8 cellular contexts compared by ENCODE assay signal in the genomic region with DNA sequence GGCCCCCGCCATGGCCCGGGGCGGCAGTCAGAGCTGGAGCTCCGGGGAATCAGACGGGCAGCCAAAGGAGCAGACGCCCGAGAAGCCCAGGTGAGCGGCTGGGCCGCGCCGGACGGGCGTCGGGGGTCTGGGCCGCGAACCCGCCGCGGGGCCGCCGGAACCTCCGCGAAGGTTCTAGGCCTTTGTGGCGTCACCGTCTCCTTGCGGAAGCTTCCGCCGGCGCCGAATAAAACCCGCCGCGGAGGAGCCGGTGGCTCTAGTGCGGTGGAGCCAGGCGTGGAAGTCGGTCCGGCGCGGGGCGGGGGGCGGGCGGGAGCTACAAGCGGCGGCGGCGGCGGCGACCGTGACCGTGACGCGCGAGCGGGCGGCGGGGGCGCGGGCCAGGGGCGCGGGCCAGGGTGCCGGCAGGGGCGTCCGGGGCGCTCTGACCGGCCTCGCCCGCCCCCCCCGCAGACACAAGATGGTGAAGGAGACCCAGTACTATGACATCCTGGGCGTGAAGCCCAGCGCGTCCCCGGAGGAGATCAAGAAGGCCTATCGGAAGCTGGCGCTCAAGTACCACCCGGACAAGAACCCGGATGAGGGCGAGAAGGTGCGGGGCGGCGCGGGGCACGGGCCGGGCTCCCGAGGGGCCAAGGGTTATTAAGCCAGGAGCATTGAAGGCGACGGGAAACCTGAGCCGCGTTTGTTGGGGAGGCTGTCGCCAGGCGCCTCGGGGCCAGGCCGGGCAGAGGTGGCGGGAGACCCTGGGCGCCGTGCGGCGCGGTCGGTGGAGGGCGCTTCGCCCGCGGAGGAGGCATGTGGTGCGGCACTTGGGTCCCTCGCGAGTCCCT. TPM values are rescaled to one million over a fixed set of nuclear protein-coding genes. Genes with fewer than 3 reads are reported as not detected.
DNase-seq lines count a peak whose midpoint lies in the region; ATAC-seq, FAIRE-seq and TF ChIP-seq lines count a peak whose summit lies in the region.

A gene (plus strand): TSS at position 259 of the 833 bp plus-strand sequence. CDS start 202 bp downstream, at position 461.

- peaks cover 12 to 15% of the 10 kb centered on the region in 2 experiments; a peak in 4 of 5 replicates for H3K4me1 ChIP-seq in K562 (replicated peaks in 1 of 2; ENCODE audit: control insufficient read depth in 2 of 2, insufficient read depth in 2 of 2, low read length in 2 of 2)
- H3K4me1 ChIP-seq in iPS-15b (ENCODE audit: control insufficient read depth, insufficient read depth, low read length), result no peaks in the 10 kb centered on the region
- no peaks in the 10 kb centered on the region for H3K4me1 ChIP-seq in smooth muscle cell (ENCODE audit: low read depth)

- intact Hi-C loops in K562 (cut with micrococcal nuclease), result no loop called here

- TF ChIP-seq POLR2A in K562 (conservative IDR thresholded peaks at IDR 0.05), result no peak

- H3K79me2 ChIP-seq in K562 (ENCODE audit: control insufficient read depth, insufficient read depth, low read length) (no peaks in the 10 kb centered on the region), smooth muscle cell (ENCODE audit: low read depth) (no peaks in the 10 kb centered on the region)

- CTCF ChIA-PET in K562 (lab: Yijun Ruan, JAX; ENCODE audit: low intra/inter-chr PET ratio), result no interaction called here

- H3K4me2 ChIP-seq in K562 (ENCODE audit: insufficient read depth, low read length) (peak within 1 kb of the TSS; percentile 59; the same call in 1 of the 2 replicates), smooth muscle cell (peak within 1 kb of the TSS; percentile 84)

- peak; percentile 25 for DNase-seq in T-helper 22 cell (ENCODE audit: low read depth)
- DNase-seq in K562 (ENCODE audit: extremely low read depth in 1 of 4, low spot score in 3 of 4), result no peak
- DNase-seq in smooth muscle cell (lab: John Stamatoyannopoulos, UW; ENCODE audit: unreplicated experiment), result no peak
- no peak for DNase-seq in HuH-7.5 (ENCODE audit: low spot score)
- no peak for DNase-seq in RPMI8226

- no peaks in the 10 kb centered on the region for H3K36me3 ChIP-seq in K562 (ENCODE audit: control insufficient read depth, insufficient read depth, low read length)
- no peaks in the 10 kb centered on the region for H3K36me3 ChIP-seq in iPS-15b (ENCODE audit: control insufficient read depth, insufficient read depth, low read length)
- H3K36me3 ChIP-seq in smooth muscle cell (ENCODE audit: low read depth), result no peaks in the 10 kb centered on the region

- H2AFZ ChIP-seq in K562 (ENCODE audit: low read depth, low read length) (peak within 1 kb of the TSS; percentile 86), smooth muscle cell (ENCODE audit: low read depth) (peak within 1 kb of the TSS; percentile 76)

- POLR2A ChIA-PET in K562 (lab: Yijun Ruan, JAX), result no interaction called here

- FAIRE-seq in K562 (lab: Jason Lieb, UNC), result no peak

- no peaks in the 10 kb centered on the region for H3F3A ChIP-seq in smooth muscle cell (ENCODE audit: low read depth)

- no peaks in the 10 kb centered on the region for H3K27me3 ChIP-seq in K562 (ENCODE audit: control insufficient read depth in 2 of 2, insufficient read depth in 2 of 2, low read length in 2 of 2)
- peaks cover 19% of the 10 kb centered on the region for H3K27me3 ChIP-seq in iPS-15b (ENCODE audit: control insufficient read depth, insufficient read depth, low read length)
- H3K27me3 ChIP-seq in smooth muscle cell (ENCODE audit: low read depth), result no peaks in the 10 kb centered on the region

- no peaks in the 10 kb centered on the region for H3K9me3 ChIP-seq in K562 (replicated peaks; ENCODE audit: control insufficient read depth, insufficient read depth, low read depth, low read length)
- H3K9me3 ChIP-seq in iPS-15b (ENCODE audit: control insufficient read depth, insufficient read depth, low read length), result no peaks in the 10 kb centered on the region
- no peaks in the 10 kb centered on the region for H3K9me3 ChIP-seq in smooth muscle cell (replicated peaks; ENCODE audit: low read depth)

- no TSS peak for BruUV-seq in K562 (replicated peaks; lab: Mats Ljungman, UMichigan)

- 93% methylated on average over 35 of the region's 107 CpGs for WGBS in K562 (ENCODE audit: insufficient coverage, low coverage, missing lambda C conversion rate)
- 48% methylated on average over 76 of the region's 107 CpGs for WGBS in smooth muscle cell (ENCODE audit: low lambda C conversion rate)

- in situ Hi-C loops in K562 (cut with MboI), result no loop called here

- peak within 1 kb of the TSS in 1 of 2 experiments; percentile 38; a peak in 2 of 4 replicates for H3K9ac ChIP-seq in K562 (ENCODE audit: insufficient read depth in 1 of 2, low read depth in 2 of 2, low read length in 2 of 2)
- no peak within 1 kb of the TSS for H3K9ac ChIP-seq in iPS-15b (ENCODE audit: low read depth, low read length)
- no peak within 1 kb of the TSS for H3K9ac ChIP-seq in smooth muscle cell (ENCODE audit: low read depth)

- TF ChIP-seq CTCF in K562 (IDR thresholded peaks at IDR 0.05 in 2 of 3, conservative IDR thresholded peaks at IDR 0.05 in 1 of 3; ENCODE audit: insufficient read depth in 2 of 3, low read depth in 1 of 3, low read length in 3 of 3), result no peak
- TF ChIP-seq CTCF in smooth muscle cell (IDR thresholded peaks at IDR 0.05; ENCODE audit: borderline replicate concordance, insufficient read depth, poor library complexity, severe bottlenecking), result no peak

- peak; percentile 45 for ATAC-seq in GM18502 (IDR thresholded peaks at IDR 0.05; ENCODE audit: poor library complexity, unreplicated experiment)
- ATAC-seq in K562, result no peak
- no peak for ATAC-seq in GM21390 (IDR thresholded peaks at IDR 0.05; ENCODE audit: unreplicated experiment)

- H4K20me1 ChIP-seq in K562 (replicated peaks; ENCODE audit: control insufficient read depth, insufficient read depth, low read length) (no peaks in the 10 kb centered on the region), smooth muscle cell (ENCODE audit: low read depth) (no peaks in the 10 kb centered on the region)

- TF ChIP-seq RAD21 in K562 (CRISPR knock-in tag; conservative IDR thresholded peaks at IDR 0.05 in 1 of 2, IDR thresholded peaks at IDR 0.05 in 1 of 2), result no peak

- H3K9me1 ChIP-seq in K562 (ENCODE audit: control insufficient read depth, insufficient read depth, low read length), result no peaks in the 10 kb centered on the region

- H3K27ac ChIP-seq in K562 (ENCODE audit: extremely low read depth, low read depth, low read length) (peak within 1 kb of the TSS; percentile 24; the same call in 1 of the 3 replicates), smooth muscle cell (ENCODE audit: low read depth) (no peak within 1 kb of the TSS)

- no peak for TF ChIP-seq EP300 in K562 (IDR thresholded peaks at IDR 0.05; ENCODE audit: low read length)

- H3K4me3 ChIP-seq in K562 (no peak within 1 kb of the TSS), iPS-15b (ENCODE audit: low read depth, low read length) (peak within 1 kb of the TSS; percentile 52), smooth muscle cell (peak within 1 kb of the TSS; percentile 47)

TF ChIP-seq in K562, 482 proteins besides CTCF, POLR2A, EP300 and RAD21:
- TF ChIP-seq POLR2AphosphoS2 (IDR thresholded peaks at IDR 0.05; ENCODE audit: low read length) (no peak), NFIC (IDR thresholded peaks at IDR 0.05) (no peak), ZNF644 (tag; IDR thresholded peaks at IDR 0.05; ENCODE audit: low read depth) (no peak), ZNF232 (CRISPR knock-in tag; IDR thresholded peaks at IDR 0.05) (no peak), HMG20B (CRISPR knock-in tag; IDR thresholded peaks at IDR 0.05) (no peak)
- TF ChIP-seq, protein P1, sequence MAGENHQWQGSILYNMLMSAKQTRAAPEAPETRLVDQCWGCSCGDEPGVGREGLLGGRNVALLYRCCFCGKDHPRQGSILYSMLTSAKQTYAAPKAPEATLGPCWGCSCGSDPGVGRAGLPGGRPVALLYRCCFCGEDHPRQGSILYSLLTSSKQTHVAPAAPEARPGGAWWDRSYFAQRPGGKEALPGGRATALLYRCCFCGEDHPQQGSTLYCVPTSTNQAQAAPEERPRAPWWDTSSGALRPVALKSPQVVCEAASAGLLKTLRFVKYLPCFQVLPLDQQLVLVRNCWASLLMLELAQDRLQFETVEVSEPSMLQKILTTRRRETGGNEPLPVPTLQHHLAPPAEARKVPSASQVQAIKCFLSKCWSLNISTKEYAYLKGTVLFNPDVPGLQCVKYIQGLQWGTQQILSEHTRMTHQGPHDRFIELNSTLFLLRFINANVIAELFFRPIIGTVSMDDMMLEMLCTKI (IDR thresholded peaks at IDR 0.05; ENCODE audit: partially characterized antibody), result no peak

RNA-seq across cellular contexts. Expression of the gene that starts here (rescaled TPM):
- 0.12 and 0.23 TPM in 2 replicates for total RNA-seq in K562 (2011; cell fraction: chromatin; rRNA removed; ENCODE audit: low replicate concordance)
- total RNA-seq in K562 (2011; cell fraction: nucleolus; rRNA removed), result 0.33 TPM in 1 of 2 replicates, not detected in the other
- total RNA-seq in K562 (2011; cell fraction: nucleoplasm; rRNA removed), result 0.15 TPM in 1 of 2 replicates, not detected in the other
- total RNA-seq in K562 (2014; rRNA removed) (not detected in 2 replicates), K562 (2014; rRNA removed; fragmentation: Illumina TruSeq; extraction: Trizol) (0.11 TPM in 1 of 2 replicates, not detected in the other), K562 (2015; rRNA removed; fragmentation: Illumina TruSeq; extraction: Trizol) (0.08 TPM in 1 of 2 replicates, not detected in the other), K562 (2021) (0.16 and 0.25 TPM in 2 replicates), smooth muscle cell (2.7 and 3.2 TPM in 2 replicates)
- polyA plus RNA-seq in K562 (2011; rRNA removed) (0.05 and 0.15 TPM in 2 replicates), K562 (2014; fragmentation: Illumina TruSeq; extraction: Trizol) (not detected in 2 replicates), K562 (2014; fragmentation: Nextera tagmentation; extraction: Ambion mirVana) (1 to 10 TPM in 1 of 2 experiments, under 1 TPM in 1; 0.56 to 1.0 TPM), K562 (2014; rRNA removed) (0.09 TPM in 1 of 2 replicates, not detected in the other), smooth muscle cell (4.0 and 5.8 TPM in 2 replicates)
- polyA plus RNA-seq in K562 (2011; cell fraction: cytosol; rRNA removed), result 0.03 TPM in 1 of 2 replicates, not detected in the other
- polyA plus RNA-seq in K562 (2011; cell fraction: nucleus; rRNA removed), result 0.28 and 0.50 TPM in 2 replicates
- 0.33 and 0.56 TPM in 2 replicates for polyA plus RNA-seq in K562 (2012)
- polyA minus RNA-seq in K562 (2011; rRNA and poly(A)+ RNA removed), result 0.21 TPM in 1 of 2 replicates, not detected in the other
- polyA minus RNA-seq in K562 (2011; cell fraction: cytosol; rRNA and poly(A)+ RNA removed), result 1.1 and 3.1 TPM in 2 replicates
- polyA minus RNA-seq in K562 (2011; cell fraction: nucleus; rRNA and poly(A)+ RNA removed), result 0.11 and 0.40 TPM in 2 replicates
